16 cellular contexts compared by ENCODE assay signal in the genomic region with DNA sequence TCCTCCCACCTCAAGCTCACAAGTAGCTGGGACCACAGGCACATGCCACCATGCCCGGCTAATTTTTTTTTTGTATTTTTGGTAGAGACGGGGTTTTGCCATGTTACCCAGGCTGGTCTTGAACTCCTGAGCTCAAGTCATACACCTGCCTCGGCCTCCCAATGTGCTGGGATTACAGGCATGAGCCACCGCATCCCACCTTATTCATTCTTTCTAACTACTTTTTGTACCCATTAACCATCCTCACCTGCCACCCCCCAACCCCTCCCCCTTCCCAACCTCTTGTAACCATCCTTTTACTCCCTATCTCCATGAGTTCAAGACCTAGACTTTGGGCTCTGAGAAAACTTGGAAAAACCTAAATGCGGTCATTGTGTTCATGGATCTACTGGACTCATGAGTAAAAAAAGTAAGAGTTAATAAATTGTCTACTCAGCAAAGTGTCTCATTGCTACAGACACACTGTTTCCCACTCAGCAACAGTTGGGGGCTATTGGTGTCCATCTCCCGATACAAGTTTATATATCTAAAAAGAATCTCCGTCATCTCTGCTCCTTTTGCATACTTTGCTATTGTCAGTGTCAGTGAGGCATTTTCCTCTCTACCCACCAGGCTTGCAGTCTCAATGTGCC. TPM values are rescaled to one million over a fixed set of nuclear protein-coding genes. Genes with fewer than 3 reads are reported as not detected.
"Had no signal": no experiment of that assay in that cellular context is flagged by ENCODE, and none has a peak within 500 bp of the region (broad histone marks: within the 10 kb centered on the region; RNA-seq: fewer than 3 reads in every experiment).

No MANE protein-coding gene starts in this region.

- H3K27ac Mint-ChIP-seq: activated B cell treated with CpG ODN at 0.5 μM for 24 hours; activated CD4-positive, alpha-beta memory T cell treated with anti-CD3 and anti-CD28 coated beads, Interleukin-2, amount 10 ng/mL, durations not matched to agents 7 days and 5 days; activated CD8-positive, alpha-beta memory T cell treated with anti-CD3 and anti-CD28 coated beads, Interleukin-2, amount 10 ng/mL, durations not matched to agents 7 days and 5 days; activated naive CD8-positive, alpha-beta T cell; endodermal cell; stimulated activated naive B cell treated with anti-CD40 and anti-IgM and Interleukin-4, amounts not matched to agents 10 μg/mL and 1 μg/mL and 100 μg/mL, for 72 hours; T-cell had no signal

- H3K9me3 Mint-ChIP-seq: activated CD4-positive, alpha-beta memory T cell treated with anti-CD3 and anti-CD28 coated beads, Interleukin-2, amount 10 ng/mL, durations not matched to agents 7 days and 5 days; neural crest cell had no signal

- H3K4me3 Mint-ChIP-seq: activated B cell treated with CpG ODN at 0.5 μM for 24 hours; activated CD4-positive, alpha-beta memory T cell treated with anti-CD3 and anti-CD28 coated beads, Interleukin-2, amount 10 ng/mL, durations not matched to agents 7 days and 5 days; activated CD8-positive, alpha-beta memory T cell treated with anti-CD3 and anti-CD28 coated beads, Interleukin-2, amount 10 ng/mL, durations not matched to agents 7 days and 5 days; activated naive CD8-positive, alpha-beta T cell; neural crest cell; stimulated activated naive B cell treated with anti-CD40 and anti-IgM and Interleukin-4, amounts not matched to agents 10 μg/mL and 1 μg/mL and 100 μg/mL, for 72 hours; T-cell had no signal

- H3K27ac ChIP-seq: body of pancreas, epithelial cell of prostate, lower lobe of right lung had no signal

- DNase-seq: activated B cell treated with CpG ODN at 0.5 μM for 24 hours; activated CD4-positive, alpha-beta memory T cell treated with anti-CD3 and anti-CD28 coated beads, Interleukin-2, amount 10 ng/mL, durations not matched to agents 7 days and 5 days; activated CD4-positive, alpha-beta T cell treated with anti-CD3 and anti-CD28 coated beads for 48 hours; activated CD8-positive, alpha-beta memory T cell treated with anti-CD3 and anti-CD28 coated beads, Interleukin-2, amount 10 ng/mL, durations not matched to agents 7 days and 5 days; amniotic stem cell; hippocampal formation; lower lobe of right lung; stimulated activated naive B cell treated with anti-CD40 and anti-IgM and Interleukin-4, amounts not matched to agents 10 μg/mL and 1 μg/mL and 100 μg/mL, for 72 hours; T-cell had no signal

- H3K4me3 ChIP-seq: body of pancreas, lower lobe of right lung, tibial nerve had no signal

- ATAC-seq: activated CD8-positive, alpha-beta memory T cell treated with anti-CD3 and anti-CD28 coated beads, Interleukin-2, amount 10 ng/mL, durations not matched to agents 7 days and 5 days; body of pancreas; sciatic nerve; stimulated activated naive B cell treated with anti-CD40 and anti-IgM and Interleukin-4, amounts not matched to agents 10 μg/mL and 1 μg/mL and 100 μg/mL, for 72 hours; T-cell had no signal

- H3K27me3 ChIP-seq: body of pancreas, tibial nerve had no signal

- H3K36me3 Mint-ChIP-seq: activated CD8-positive, alpha-beta memory T cell treated with anti-CD3 and anti-CD28 coated beads, Interleukin-2, amount 10 ng/mL, durations not matched to agents 7 days and 5 days; activated naive CD8-positive, alpha-beta T cell; T-cell had no signal

- H3K36me3 ChIP-seq: lower lobe of right lung had no signal

- H3K9me3 ChIP-seq: body of pancreas, lower lobe of right lung, tibial nerve had no signal

RNA-seq across cellular contexts. Expression of gene MEDAG, which starts 44.1 kb away (rescaled TPM):
- total RNA-seq: activated B cell treated with CpG ODN at 0.5 μM for 24 hours, neural crest cell, T-cell had no signal
